2 cellular contexts compared by ENCODE assay signal in genomic region chr1:149783289-149783688, GRCh38. TPM values are rescaled to one million over a fixed set of nuclear protein-coding genes. Genes with fewer than 3 reads are reported as not detected.
"Had no signal": no experiment of that assay in that cellular context is flagged by ENCODE, and none has a peak within 500 bp of the region (broad histone marks: within the 10 kb centered on the region; RNA-seq: fewer than 3 reads in every experiment).

No MANE protein-coding gene starts in this region.

RNA-seq across cellular contexts. Expression of gene FCGR1A, which starts 0.8 kb away (rescaled TPM):
- total RNA-seq: G401, GM12878 had no signal
